In genomic region chr15:41941644-41942415, GRCh38 we compare ENCODE assay signal across 2 cellular contexts.
A peak's percentile ranks its signal among the peaks of the same experiment; 100 is the strongest.
TF ChIP-seq lines count a peak whose summit lies in the region.

No MANE protein-coding gene starts in this region.

TF ChIP-seq in HCT116, 20 proteins besides CTCF, POLR2A, EP300 and RAD21:
- TF ChIP-seq CEBPB (IDR thresholded peaks at IDR 0.05; ENCODE audit: low read depth) (no peak), ZNF274 (IDR thresholded peaks at IDR 0.05; ENCODE audit: low read depth, low read length) (no peak), ATF3 (IDR thresholded peaks at IDR 0.05) (no peak), EZH2 (IDR thresholded peaks at IDR 0.05) (no peak), JUND (IDR thresholded peaks at IDR 0.05) (no peak), ZFX (IDR thresholded peaks at IDR 0.05) (no peak), SP1 (IDR thresholded peaks at IDR 0.05; ENCODE audit: low read depth) (no peak), EZH2phosphoT487 (IDR thresholded peaks at IDR 0.05; ENCODE audit: borderline replicate concordance) (no peak), EGR1 (IDR thresholded peaks at IDR 0.05; ENCODE audit: low read depth) (no peak), MAX (IDR thresholded peaks at IDR 0.05) (no peak), ZBTB33 (IDR thresholded peaks at IDR 0.05; ENCODE audit: extremely low read depth, insufficient replicate concordance, low read length) (no peak), SIN3A (IDR thresholded peaks at IDR 0.05; ENCODE audit: low read depth) (no peak), YY1 (IDR thresholded peaks at IDR 0.05; ENCODE audit: extremely low read depth, insufficient replicate concordance, low read depth, low read length) (no peak), REST (IDR thresholded peaks at IDR 0.05; ENCODE audit: low read depth) (no peak), POLR2AphosphoS5 (IDR thresholded peaks at IDR 0.05; ENCODE audit: low read depth, low read length) (no peak), CBX3 (IDR thresholded peaks at IDR 0.05; ENCODE audit: low read depth) (no peak), ELF1 (IDR thresholded peaks at IDR 0.05; ENCODE audit: borderline replicate concordance, low read depth) (no peak)

TF ChIP-seq in GM12878, 131 proteins besides CTCF, POLR2A, EP300 and RAD21:
- TF ChIP-seq BMI1 (IDR thresholded peaks at IDR 0.05; ENCODE audit: borderline replicate concordance) (no peak), MEF2B (IDR thresholded peaks at IDR 0.05; ENCODE audit: partially characterized antibody, poor library complexity, severe bottlenecking) (no peak), POLR2AphosphoS5 (IDR thresholded peaks at IDR 0.05; ENCODE audit: low read length) (peak; percentile 34), ELK1 (IDR thresholded peaks at IDR 0.05; ENCODE audit: low read depth, low read length) (no peak), E2F8 (IDR thresholded peaks at IDR 0.05; ENCODE audit: low read depth, partially characterized antibody) (no peak), POU2F2 (IDR thresholded peaks at IDR 0.05; ENCODE audit: borderline replicate concordance, low read depth, low read length) (no peak)
